ENCODE assay signal across 13 cellular contexts in genomic region chr12:56947633-56948535, GRCh38.
DNase-seq lines count a peak whose midpoint lies in the region; TF ChIP-seq lines count a peak whose summit lies in the region.
"Had no signal": no experiment of that assay in that cellular context is flagged by ENCODE, and none has a peak within 500 bp of the region (broad histone marks: within the 10 kb centered on the region; RNA-seq: fewer than 3 reads in every experiment).

No MANE protein-coding gene starts in this region.

- TF ChIP-seq RAD21 in Ishikawa (IDR thresholded peaks at IDR 0.05; ENCODE audit: low read depth): peak; percentile 50; the same call in 1 of the 2 replicates

- no peaks in the 10 kb centered on the region for H3K27me3 ChIP-seq in HAP-1 (ENCODE audit: low read depth)
- H3K27me3 ChIP-seq: ovary, stomach had no signal

- no peaks in the 10 kb centered on the region for H3K9me3 ChIP-seq in HAP-1
- H3K9me3 ChIP-seq: stomach had no signal

- POLR2A ChIA-PET in HEK293T (lab: Yijun Ruan, JAX): no interaction called here

- DNase-seq in ELR (ENCODE audit: low read depth) (peak; percentile 39), SW480 (ENCODE audit: low spot score) (peak; percentile 13), islet precursor cell (peak; percentile 50), HEK293T (ENCODE audit: extremely low spot score) (no peak), HAP-1 (ENCODE audit: low spot score in 2 of 2) (no peak), AG08395 (ENCODE audit: low spot score) (no peak)
- DNase-seq: activated CD4-positive, CD25-positive, alpha-beta regulatory T cell treated with anti-CD3 and anti-CD28 coated beads, Interleukin-2, amount 50 U/mL, for 72 hours; immature natural killer cell; NCI-H2081 treated with DMSO at 0.1 percent for 48 hours; ovary; stomach had no signal

- H3K4me3 ChIP-seq in HAP-1: no peak overlapping the region
- H3K4me3 ChIP-seq: ovary, skin epidermis, stomach had no signal

- no peaks in the 10 kb centered on the region for H3K4me1 ChIP-seq in HAP-1
- H3K4me1 ChIP-seq: stomach had no signal

- CTCF ChIA-PET in HEK293T (lab: Yijun Ruan, JAX): interaction anchor here (0.8 kb wide), 1 partner anchor 38 kb away, joined by 3 read pairs; no protein-coding TSS in a partner anchor

- H3K36me3 ChIP-seq in HAP-1 (replicated peaks): no peaks in the 10 kb centered on the region
- H3K36me3 ChIP-seq: ovary, stomach had no signal

- no peak for TF ChIP-seq EP300 in Ishikawa (IDR thresholded peaks at IDR 0.05; ENCODE audit: borderline replicate concordance)

- in situ Hi-C loops in HAP-1 (cut with MboI; ENCODE audit: low sequenced_read_pairs): no loop called here

TF ChIP-seq in Ishikawa, 13 proteins besides CTCF, POLR2A, EP300 and RAD21:
- TF ChIP-seq CEBPB (IDR thresholded peaks at IDR 0.05) (no peak), REST (IDR thresholded peaks at IDR 0.05; ENCODE audit: low read depth) (no peak), TAF1 (IDR thresholded peaks at IDR 0.05; ENCODE audit: low read depth) (no peak), NFIC (IDR thresholded peaks at IDR 0.05) (no peak), TCF12 (IDR thresholded peaks at IDR 0.05; ENCODE audit: low read depth) (no peak), CREB1 (IDR thresholded peaks at IDR 0.05; ENCODE audit: low read depth) (no peak), YY1 (IDR thresholded peaks at IDR 0.05; ENCODE audit: low read depth) (no peak), ZBTB7A (IDR thresholded peaks at IDR 0.05; ENCODE audit: low read depth) (no peak), MAX (IDR thresholded peaks at IDR 0.05) (no peak), EGR1 (IDR thresholded peaks at IDR 0.05) (no peak)
- TF ChIP-seq, protein P1, sequence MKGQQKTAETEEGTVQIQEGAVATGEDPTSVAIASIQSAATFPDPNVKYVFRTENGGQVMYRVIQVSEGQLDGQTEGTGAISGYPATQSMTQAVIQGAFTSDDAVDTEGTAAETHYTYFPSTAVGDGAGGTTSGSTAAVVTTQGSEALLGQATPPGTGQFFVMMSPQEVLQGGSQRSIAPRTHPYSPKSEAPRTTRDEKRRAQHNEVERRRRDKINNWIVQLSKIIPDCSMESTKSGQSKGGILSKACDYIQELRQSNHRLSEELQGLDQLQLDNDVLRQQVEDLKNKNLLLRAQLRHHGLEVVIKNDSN (IDR thresholded peaks at IDR 0.05): no peak

TF ChIP-seq in HEK293T, 16 proteins besides CTCF, POLR2A, EP300 and RAD21:
- no peak for TF ChIP-seq FOXM1 (IDR thresholded peaks at IDR 0.05; ENCODE audit: borderline replicate concordance)
TF ChIP-seq in HEK293T: peak in this region for 0.

Comparison
In these comparisons a context has a peak if more than half of its experiments do, and no peak if none do; other contexts are left out.
1. DNase-seq: peak in ELR (single experiment), SW480 (single experiment) and islet precursor cell (single experiment); none in HEK293T (single experiment), HAP-1 (0 of 2) and AG08395 (single experiment).